31 cellular contexts compared by ENCODE assay signal in genomic region chr1:175499595-175500367, GRCh38.
DNase-seq lines count a peak whose midpoint lies in the region; ATAC-seq, FAIRE-seq and TF ChIP-seq lines count a peak whose summit lies in the region.
"Had no signal": no experiment of that assay in that cellular context is flagged by ENCODE, and none has a peak within 500 bp of the region (broad histone marks: within the 10 kb centered on the region; RNA-seq: fewer than 3 reads in every experiment).

No MANE protein-coding gene starts in this region.

- no peak for TF ChIP-seq EP300 in HepG2 (IDR thresholded peaks at IDR 0.05; ENCODE audit: low read depth in 2 of 2, low read length in 2 of 2)
- no peak for TF ChIP-seq EP300 in HepG2 (CRISPR knock-in tag; IDR thresholded peaks at IDR 0.05; ENCODE audit: borderline replicate concordance)

- H3K4me3 ChIP-seq in epithelial cell of proximal tubule (ENCODE audit: low read depth, low read length) (no peak overlapping the region), HepG2 (replicated peaks in 1 of 3; ENCODE audit: insufficient read depth in 1 of 3, low read depth in 2 of 3, low read length in 3 of 3) (no peak overlapping the region), PC-3 (ENCODE audit: low read length) (no peak overlapping the region), testis (no peak overlapping the region)
- H3K4me3 ChIP-seq: K562, MG63, stomach, tibial artery had no signal

- no peaks in the 10 kb centered on the region for H3K9me3 Mint-ChIP-seq in natural killer cell treated with Interleukin-12 subunit alpha and Interleukin-12 subunit beta and Interleukin-15 and Interleukin-18, amount 100 ng/mL, for 72 hours
- no peaks in the 10 kb centered on the region for H3K9me3 Mint-ChIP-seq in natural killer cell
- H3K9me3 Mint-ChIP-seq: activated CD4-positive, alpha-beta T cell treated with anti-CD3 and anti-CD28 coated beads, Interleukin-2, amount 10 ng/mL, durations not matched to agents 24 days and 14 days; activated T-cell treated with anti-CD3 and anti-CD28 coated beads, Interleukin-2, amount 50 U/mL, for 24 hours; brain; H9; mesothelial cell of epicardium; naive B cell had no signal

- no peaks in the 10 kb centered on the region for H3K36me3 ChIP-seq in HepG2 (replicated peaks in 1 of 2; ENCODE audit: control insufficient read depth in 1 of 2, insufficient read depth in 2 of 2, low read length in 2 of 2)
- no peaks in the 10 kb centered on the region for H3K36me3 ChIP-seq in PC-3 (ENCODE audit: low read depth, low read length)
- no peaks in the 10 kb centered on the region for H3K36me3 ChIP-seq in testis (ENCODE audit: low read depth, missing control alignments)
- H3K36me3 ChIP-seq: MG63, stomach, tibial artery, WERI-Rb-1 had no signal

- FAIRE-seq in urothelium cell line (lab: Jason Lieb, UNC) (no peak), HepG2 (lab: Jason Lieb, UNC) (no peak)
- FAIRE-seq: G401.6, K562, small intestine had no signal

- intact Hi-C loops in natural killer cell (cut with micrococcal nuclease) = no loop called here
- intact Hi-C loops in HepG2 (cut with micrococcal nuclease; ENCODE audit: unreplicated experiment) = no loop called here
- intact Hi-C loops in PC-3 (cut with micrococcal nuclease) = no loop called here
- intact Hi-C loops in testis (cut with DNase I; ENCODE audit: low total_unique reads) = no loop called here

- H3K4me1 ChIP-seq in HepG2 (ENCODE audit: insufficient read depth, low read length) (no peaks in the 10 kb centered on the region), PC-3 (ENCODE audit: insufficient read depth, low read length) (no peaks in the 10 kb centered on the region), testis (no peaks in the 10 kb centered on the region)
- H3K4me1 ChIP-seq: stomach, tibial artery had no signal

- no peaks in the 10 kb centered on the region for H3K9me2 ChIP-seq in PC-3 (replicated peaks; ENCODE audit: low read length)

- H3K9me3 ChIP-seq in HepG2 (ENCODE audit: low read length) (no peaks in the 10 kb centered on the region), PC-3 (ENCODE audit: low read length) (no peaks in the 10 kb centered on the region), testis (no peaks in the 10 kb centered on the region)
- H3K9me3 ChIP-seq: MG63, stomach, tibial artery had no signal

- CTCF ChIA-PET in RWPE1 (lab: Yijun Ruan, JAX) (no interaction called here), HepG2 (lab: Yijun Ruan, JAX; ENCODE audit: low intra/inter-chr PET ratio, low total read pairs) (no interaction called here), PC-3 (lab: Charles Lee) (no interaction called here)

- H3K27ac Mint-ChIP-seq in natural killer cell treated with Interleukin-12 subunit alpha and Interleukin-12 subunit beta and Interleukin-15 and Interleukin-18, amount 100 ng/mL, for 72 hours = peak overlapping the region; percentile 15 to 46
- H3K27ac Mint-ChIP-seq in natural killer cell = no peak overlapping the region
- H3K27ac Mint-ChIP-seq: activated CD4-positive, alpha-beta T cell treated with anti-CD3 and anti-CD28 coated beads, Interleukin-2, amount 10 ng/mL, durations not matched to agents 24 days and 14 days; activated T-cell treated with anti-CD3 and anti-CD28 coated beads, Interleukin-2, amount 50 U/mL, for 24 hours; brain; CD4-positive, alpha-beta memory T cell; mesothelial cell of epicardium had no signal

- H3K79me2 ChIP-seq in HepG2 (ENCODE audit: insufficient read depth, low read length) (no peaks in the 10 kb centered on the region), PC-3 (ENCODE audit: low read length) (no peaks in the 10 kb centered on the region)

- no peaks in the 10 kb centered on the region for H3K36me3 Mint-ChIP-seq in natural killer cell treated with Interleukin-12 subunit alpha and Interleukin-12 subunit beta and Interleukin-15 and Interleukin-18, amount 100 ng/mL, for 72 hours
- H3K36me3 Mint-ChIP-seq in natural killer cell = no peaks in the 10 kb centered on the region
- H3K36me3 Mint-ChIP-seq: brain; CD4-positive, alpha-beta memory T cell; mesothelial cell of epicardium; naive B cell had no signal

- in situ Hi-C loops in HepG2 (cut with HindIII; ENCODE audit: extremely low pct_ligation_motif_present, low pct_unique_long_range_greater_than_20kb) = no loop called here

- 16% methylated on average over 7 of the region's 7 CpGs for WGBS in HepG2 (ENCODE audit: low lambda C conversion rate)
- WGBS in testis, 2 donors = 84 to 89% methylated on average over 7 of the region's 7 CpGs

- ATAC-seq in natural killer cell treated with Interleukin-12 subunit alpha and Interleukin-12 subunit beta and Interleukin-15 and Interleukin-18, amount 100 ng/mL, for 72 hours = no peak
- ATAC-seq in natural killer cell (no peak), HepG2 (no peak), PC-3 (no peak)
- ATAC-seq: esophagus mucosa, K562 had no signal

- H3K4me1 Mint-ChIP-seq in natural killer cell treated with Interleukin-12 subunit alpha and Interleukin-12 subunit beta and Interleukin-15 and Interleukin-18, amount 100 ng/mL, for 72 hours (ENCODE audit: low read depth in 2 of 2) = peaks cover 11 to 15% of the 10 kb centered on the region in 2 donors
- H3K4me1 Mint-ChIP-seq in natural killer cell = peaks cover 6 to 11% of the 10 kb centered on the region in 2 donors
- H3K4me1 Mint-ChIP-seq: mesothelial cell of epicardium had no signal

- H3F3A ChIP-seq in PC-3 (ENCODE audit: low read length, unreplicated experiment) = no peaks in the 10 kb centered on the region

- no peak for DNase-seq in natural killer cell treated with Interleukin-12 subunit alpha and Interleukin-12 subunit beta and Interleukin-15 and Interleukin-18, amount 100 ng/mL, for 72 hours (ENCODE audit: low spot score)
- DNase-seq in natural killer cell (no peak), RWPE1 (ENCODE audit: low spot score) (peak; percentile 38), epithelial cell of proximal tubule (ENCODE audit: low read depth) (no peak), urothelium cell line (ENCODE audit: low spot score) (peak; percentile 61), HepG2 (ENCODE audit: low spot score) (no peak), PC-3 (no peak), testis (no peak)
- DNase-seq: activated CD4-positive, alpha-beta T cell treated with anti-CD3 and anti-CD28 coated beads, Interleukin-2, amount 10 ng/mL, durations not matched to agents 24 days and 14 days; activated naive CD4-positive, alpha-beta T cell; activated T-cell treated with anti-CD3 and anti-CD28 coated beads, Interleukin-2, amount 50 U/mL, for 24 hours; CD4-positive, alpha-beta memory T cell; effector memory CD4-positive, alpha-beta T cell; foreskin fibroblast; H9; MG63; naive B cell; NCI-H146; NCI-H2107; NCI-H748 treated with DMSO at 0.1 percent for 48 hours; retina; Right ventricle myocardium superior; small intestine; stomach; tibial artery; WERI-Rb-1 had no signal

- no peak for TF ChIP-seq RAD21 in HepG2 (CRISPR knock-in tag; IDR thresholded peaks at IDR 0.05)

- BruUV-seq in HepG2 (replicated peaks; lab: Mats Ljungman, UMichigan) (no TSS peak), PC-3 (replicated peaks; lab: Mats Ljungman, UMichigan) (no TSS peak)

- POLR2A ChIA-PET in RWPE1 (lab: Yijun Ruan, JAX; ENCODE audit: low non-redundant PET) = no interaction called here
- POLR2A ChIA-PET in HepG2 (lab: Yijun Ruan, JAX) = no interaction called here
- POLR2A ChIA-PET in PC-3 (lab: Charles Lee; ENCODE audit: unreplicated experiment) = no interaction called here

- H4K20me1 ChIP-seq in HepG2 (ENCODE audit: insufficient read depth, low read length) = no peaks in the 10 kb centered on the region
- no peaks in the 10 kb centered on the region for H4K20me1 ChIP-seq in PC-3 (ENCODE audit: low read length)

- peaks cover 0 to 20% of the 10 kb centered on the region in 2 experiments; a peak in 4 of 5 replicates for H3K27me3 ChIP-seq in HepG2 (ENCODE audit: control insufficient read depth in 1 of 2, insufficient read depth in 2 of 2, low read length in 2 of 2)
- peaks cover 32% of the 10 kb centered on the region for H3K27me3 ChIP-seq in PC-3 (ENCODE audit: low read length)
- no peaks in the 10 kb centered on the region for H3K27me3 ChIP-seq in testis
- H3K27me3 ChIP-seq: MG63 had no signal

- H3K27ac ChIP-seq in RWPE1 = peak overlapping the region; percentile 57
- H3K27ac ChIP-seq in HepG2 (ENCODE audit: extremely low read length, insufficient read depth, low read length) = no peak overlapping the region
- H3K27ac ChIP-seq in PC-3 (ENCODE audit: low read length) = no peak overlapping the region
- H3K27ac ChIP-seq in testis = no peak overlapping the region
- H3K27ac ChIP-seq: stomach, tibial artery, WERI-Rb-1 had no signal

- TF ChIP-seq CTCF in natural killer cell (IDR thresholded peaks at IDR 0.05) = no peak
- no peak for TF ChIP-seq CTCF in RWPE1 (conservative IDR thresholded peaks at IDR 0.05; ENCODE audit: low read depth)
- TF ChIP-seq CTCF in epithelial cell of proximal tubule (conservative IDR thresholded peaks at IDR 0.05; ENCODE audit: low read depth, low read length) = peak; percentile 9
- no peak for TF ChIP-seq CTCF in HepG2 (CRISPR knock-in tag; IDR thresholded peaks at IDR 0.05)
- TF ChIP-seq CTCF in PC-3 (conservative IDR thresholded peaks at IDR 0.05; ENCODE audit: low read depth, low read length) = no peak
- TF ChIP-seq CTCF in testis (IDR thresholded peaks at IDR 0.05) = no peak

- no peak overlapping the region for H3K4me2 ChIP-seq in HepG2 (ENCODE audit: low read depth, low read length)
- no peak overlapping the region for H3K4me2 ChIP-seq in PC-3 (ENCODE audit: low read length)

- peaks cover 0 to 6% of the 10 kb centered on the region in 2 donors for H3K27me3 Mint-ChIP-seq in natural killer cell treated with Interleukin-12 subunit alpha and Interleukin-12 subunit beta and Interleukin-15 and Interleukin-18, amount 100 ng/mL, for 72 hours
- H3K27me3 Mint-ChIP-seq in natural killer cell (ENCODE audit: low read depth in 2 of 2) = peaks cover 0 to 6% of the 10 kb centered on the region in 2 donors
- H3K27me3 Mint-ChIP-seq: activated CD4-positive, alpha-beta T cell treated with anti-CD3 and anti-CD28 coated beads, Interleukin-2, amount 10 ng/mL, durations not matched to agents 24 days and 14 days; brain had no signal

- H3K9ac ChIP-seq in HepG2 (ENCODE audit: insufficient read depth, low read depth, low read length) (no peak overlapping the region), PC-3 (ENCODE audit: low read length) (no peak overlapping the region)

- H3K4me3 Mint-ChIP-seq in natural killer cell treated with Interleukin-12 subunit alpha and Interleukin-12 subunit beta and Interleukin-15 and Interleukin-18, amount 100 ng/mL, for 72 hours = no peak overlapping the region
- no peak overlapping the region for H3K4me3 Mint-ChIP-seq in natural killer cell
- H3K4me3 Mint-ChIP-seq: activated CD4-positive, alpha-beta T cell treated with anti-CD3 and anti-CD28 coated beads, Interleukin-2, amount 10 ng/mL, durations not matched to agents 24 days and 14 days; activated T-cell treated with anti-CD3 and anti-CD28 coated beads, Interleukin-2, amount 50 U/mL, for 24 hours; brain; CD4-positive, alpha-beta memory T cell; H9; mesothelial cell of epicardium; naive B cell had no signal

- TF ChIP-seq POLR2A in HepG2 (IDR thresholded peaks at IDR 0.05; ENCODE audit: insufficient read depth in 1 of 2, low read depth in 2 of 2, low read length in 2 of 2) (no peak), testis (IDR thresholded peaks at IDR 0.05) (no peak)

- H2AFZ ChIP-seq in HepG2 (ENCODE audit: low read length) (no peak overlapping the region), PC-3 (ENCODE audit: low read length) (no peak overlapping the region)

TF ChIP-seq in HepG2, 621 proteins besides CTCF, POLR2A, EP300 and RAD21:
- TF ChIP-seq PITX1 (CRISPR knock-in tag; IDR thresholded peaks at IDR 0.05) = no peak

Comparison
In these comparisons a context has a peak if more than half of its experiments do, and no peak if none do; other contexts are left out.
1. H3K27ac Mint-ChIP-seq: peak in natural killer cell treated with Interleukin-12 subunit alpha and Interleukin-12 subunit beta and Interleukin-15 and Interleukin-18, amount 100 ng/mL, for 72 hours (2 of 2); none in natural killer cell (0 of 2).
2. DNase-seq: peak in RWPE1 (single experiment) and urothelium cell line (single experiment); none in natural killer cell treated with Interleukin-12 subunit alpha and Interleukin-12 subunit beta and Interleukin-15 and Interleukin-18, amount 100 ng/mL, for 72 hours (single experiment), natural killer cell (single experiment), epithelial cell of proximal tubule (single experiment), HepG2 (single experiment), PC-3 (single experiment) and testis (single experiment).